Comparison of ENCODE assay signal across 1 cellular context in the genomic region with DNA sequence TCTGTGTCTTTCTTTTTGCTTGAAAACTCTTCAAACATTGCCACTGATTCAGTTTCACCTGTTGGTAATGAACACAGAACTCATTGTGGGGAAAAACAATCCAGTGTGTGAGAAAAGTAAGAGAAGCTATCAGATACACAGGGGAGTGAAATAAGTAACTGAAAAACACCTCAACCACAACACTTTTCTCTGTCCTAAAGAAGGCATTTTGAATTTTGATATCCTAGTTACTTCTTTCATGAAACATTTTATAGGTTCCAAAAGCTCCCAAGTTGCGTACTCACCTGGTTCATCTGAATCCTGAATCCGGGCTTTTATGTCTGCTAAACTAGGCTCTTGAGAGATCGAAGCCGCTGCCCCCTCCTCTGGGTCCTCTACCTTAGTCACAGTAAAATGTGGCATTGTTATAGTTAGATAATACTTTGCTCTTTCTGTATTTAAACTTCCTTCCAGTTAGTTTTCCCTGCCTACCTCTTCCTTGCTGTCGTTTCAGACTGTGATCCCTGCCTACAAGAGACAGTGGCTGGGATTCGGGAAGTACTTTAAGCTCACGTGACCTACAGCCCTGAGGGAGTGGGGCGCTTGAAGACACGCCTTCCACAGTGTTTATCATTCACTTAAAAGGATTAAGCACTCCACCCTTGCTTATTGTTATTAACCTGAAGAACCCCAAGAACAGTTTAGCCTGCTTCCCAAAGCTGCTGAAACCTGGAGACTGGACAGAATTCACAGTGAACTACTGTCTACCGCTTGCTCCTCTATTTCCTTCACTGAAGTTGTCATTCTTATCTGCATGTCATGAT.
TF ChIP-seq lines count a peak whose summit lies in the region.

No MANE protein-coding gene starts in this region.

TF ChIP-seq in K562, 482 proteins besides CTCF, POLR2A, EP300 and RAD21 (continued from another document):
- TF ChIP-seq ZNF24 (IDR thresholded peaks at IDR 0.05) (no peak), ZNF695 (CRISPR knock-in tag; IDR thresholded peaks at IDR 0.05) (no peak), NR2C2 (CRISPR knock-in tag; IDR thresholded peaks at IDR 0.05) (no peak), NR2C2 (tag; IDR thresholded peaks at IDR 0.05) (peak; percentile 46; the same call in 1 of the 2 replicates), ZNF175 (CRISPR knock-in tag; IDR thresholded peaks at IDR 0.05; ENCODE audit: low read depth) (no peak), L3MBTL2 (IDR thresholded peaks at IDR 0.05) (peak; percentile 58; the same call in 1 of the 2 replicates), SMARCA4 (IDR thresholded peaks at IDR 0.05) (peak; percentile 49; the same call in 1 of the 2 replicates), MTA3 (IDR thresholded peaks at IDR 0.05; ENCODE audit: borderline replicate concordance) (0 out of 2 replicates have a peak, but pooled peaks have one; percentile 41), ZSCAN29 (IDR thresholded peaks at IDR 0.05) (peak; percentile 31; the same call in 1 of the 2 replicates), MEIS2 (IDR thresholded peaks at IDR 0.05; ENCODE audit: partially characterized antibody) (peak; percentile 69), RUNX1 (IDR thresholded peaks at IDR 0.05; ENCODE audit: low read depth) (no peak), MIER1 (IDR thresholded peaks at IDR 0.05; ENCODE audit: low read depth) (no peak), THRB (CRISPR knock-in tag; conservative IDR thresholded peaks at IDR 0.05) (no peak), ZNF165 (CRISPR knock-in tag; IDR thresholded peaks at IDR 0.05; ENCODE audit: borderline replicate concordance) (no peak), MBD2 (IDR thresholded peaks at IDR 0.05; ENCODE audit: borderline replicate concordance, low read depth) (no peak), CREB3 (tag; conservative IDR thresholded peaks at IDR 0.05; ENCODE audit: low read depth) (no peak), ZNF75A (CRISPR knock-in tag; IDR thresholded peaks at IDR 0.05) (no peak), GATA2 (CRISPR knock-in tag; IDR thresholded peaks at IDR 0.05) (0 out of 2 replicates have a peak, but pooled peaks have one; percentile 32), SIN3A (IDR thresholded peaks at IDR 0.05; ENCODE audit: borderline replicate concordance in 2 of 2, control insufficient read depth in 1 of 2, low read depth in 2 of 2, low read length in 2 of 2) (peak in 1 of 2 experiments; percentile 29; a peak in 1 of 4 replicates), ARID1B (IDR thresholded peaks at IDR 0.05) (peak; percentile 31; the same call in 1 of the 2 replicates), SOX6 (IDR thresholded peaks at IDR 0.05) (peak; percentile 75), HDGF (IDR thresholded peaks at IDR 0.05) (no peak), ZBTB11 (CRISPR knock-in tag; IDR thresholded peaks at IDR 0.05) (peak in 1 of 3 experiments; percentile 10; a peak in 1 of 6 replicates), EP400 (IDR thresholded peaks at IDR 0.05) (peak; percentile 47), PURB (CRISPR knock-in tag; IDR thresholded peaks at IDR 0.05; ENCODE audit: low read depth) (no peak), NR2C1 (IDR thresholded peaks at IDR 0.05) (peak; percentile 61; the same call in 1 of the 2 replicates), NR2C1 (tag; IDR thresholded peaks at IDR 0.05) (peak; percentile 28; the same call in 1 of the 2 replicates), SAFB2 (IDR thresholded peaks at IDR 0.05; ENCODE audit: borderline replicate concordance, low read depth, low read length, severe bottlenecking) (no peak), ZNF232 (CRISPR knock-in tag; IDR thresholded peaks at IDR 0.05) (no peak), FOXJ2 (tag; IDR thresholded peaks at IDR 0.05) (peak; percentile 37; the same call in 1 of the 2 replicates), TSC22D4 (tag; IDR thresholded peaks at IDR 0.05) (no peak), ARHGAP35 (IDR thresholded peaks at IDR 0.05; ENCODE audit: partially characterized antibody) (no peak), HDAC8 (tag; IDR thresholded peaks at IDR 0.05) (no peak), ZNF431 (CRISPR knock-in tag; IDR thresholded peaks at IDR 0.05) (no peak)
- TF ChIP-seq, protein P1, sequence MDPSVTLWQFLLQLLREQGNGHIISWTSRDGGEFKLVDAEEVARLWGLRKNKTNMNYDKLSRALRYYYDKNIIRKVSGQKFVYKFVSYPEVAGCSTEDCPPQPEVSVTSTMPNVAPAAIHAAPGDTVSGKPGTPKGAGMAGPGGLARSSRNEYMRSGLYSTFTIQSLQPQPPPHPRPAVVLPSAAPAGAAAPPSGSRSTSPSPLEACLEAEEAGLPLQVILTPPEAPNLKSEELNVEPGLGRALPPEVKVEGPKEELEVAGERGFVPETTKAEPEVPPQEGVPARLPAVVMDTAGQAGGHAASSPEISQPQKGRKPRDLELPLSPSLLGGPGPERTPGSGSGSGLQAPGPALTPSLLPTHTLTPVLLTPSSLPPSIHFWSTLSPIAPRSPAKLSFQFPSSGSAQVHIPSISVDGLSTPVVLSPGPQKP (CRISPR knock-in tag; IDR thresholded peaks at IDR 0.05): no peak
- TF ChIP-seq, protein P2, sequence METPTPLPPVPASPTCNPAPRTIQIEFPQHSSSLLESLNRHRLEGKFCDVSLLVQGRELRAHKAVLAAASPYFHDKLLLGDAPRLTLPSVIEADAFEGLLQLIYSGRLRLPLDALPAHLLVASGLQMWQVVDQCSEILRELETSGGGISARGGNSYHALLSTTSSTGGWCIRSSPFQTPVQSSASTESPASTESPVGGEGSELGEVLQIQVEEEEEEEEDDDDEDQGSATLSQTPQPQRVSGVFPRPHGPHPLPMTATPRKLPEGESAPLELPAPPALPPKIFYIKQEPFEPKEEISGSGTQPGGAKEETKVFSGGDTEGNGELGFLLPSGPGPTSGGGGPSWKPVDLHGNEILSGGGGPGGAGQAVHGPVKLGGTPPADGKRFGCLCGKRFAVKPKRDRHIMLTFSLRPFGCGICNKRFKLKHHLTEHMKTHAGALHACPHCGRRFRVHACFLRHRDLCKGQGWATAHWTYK (CRISPR knock-in tag; IDR thresholded peaks at IDR 0.05): no peak
- TF ChIP-seq, protein P3, sequence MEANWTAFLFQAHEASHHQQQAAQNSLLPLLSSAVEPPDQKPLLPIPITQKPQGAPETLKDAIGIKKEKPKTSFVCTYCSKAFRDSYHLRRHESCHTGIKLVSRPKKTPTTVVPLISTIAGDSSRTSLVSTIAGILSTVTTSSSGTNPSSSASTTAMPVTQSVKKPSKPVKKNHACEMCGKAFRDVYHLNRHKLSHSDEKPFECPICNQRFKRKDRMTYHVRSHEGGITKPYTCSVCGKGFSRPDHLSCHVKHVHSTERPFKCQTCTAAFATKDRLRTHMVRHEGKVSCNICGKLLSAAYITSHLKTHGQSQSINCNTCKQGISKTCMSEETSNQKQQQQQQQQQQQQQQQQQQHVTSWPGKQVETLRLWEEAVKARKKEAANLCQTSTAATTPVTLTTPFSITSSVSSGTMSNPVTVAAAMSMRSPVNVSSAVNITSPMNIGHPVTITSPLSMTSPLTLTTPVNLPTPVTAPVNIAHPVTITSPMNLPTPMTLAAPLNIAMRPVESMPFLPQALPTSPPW (CRISPR knock-in tag; IDR thresholded peaks at IDR 0.05): peak; percentile 49; the same call in 1 of the 2 replicates
- TF ChIP-seq, protein P4, sequence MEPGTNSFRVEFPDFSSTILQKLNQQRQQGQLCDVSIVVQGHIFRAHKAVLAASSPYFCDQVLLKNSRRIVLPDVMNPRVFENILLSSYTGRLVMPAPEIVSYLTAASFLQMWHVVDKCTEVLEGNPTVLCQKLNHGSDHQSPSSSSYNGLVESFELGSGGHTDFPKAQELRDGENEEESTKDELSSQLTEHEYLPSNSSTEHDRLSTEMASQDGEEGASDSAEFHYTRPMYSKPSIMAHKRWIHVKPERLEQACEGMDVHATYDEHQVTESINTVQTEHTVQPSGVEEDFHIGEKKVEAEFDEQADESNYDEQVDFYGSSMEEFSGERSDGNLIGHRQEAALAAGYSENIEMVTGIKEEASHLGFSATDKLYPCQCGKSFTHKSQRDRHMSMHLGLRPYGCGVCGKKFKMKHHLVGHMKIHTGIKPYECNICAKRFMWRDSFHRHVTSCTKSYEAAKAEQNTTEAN (CRISPR knock-in tag; IDR thresholded peaks at IDR 0.05): no peak
- TF ChIP-seq, protein P5, sequence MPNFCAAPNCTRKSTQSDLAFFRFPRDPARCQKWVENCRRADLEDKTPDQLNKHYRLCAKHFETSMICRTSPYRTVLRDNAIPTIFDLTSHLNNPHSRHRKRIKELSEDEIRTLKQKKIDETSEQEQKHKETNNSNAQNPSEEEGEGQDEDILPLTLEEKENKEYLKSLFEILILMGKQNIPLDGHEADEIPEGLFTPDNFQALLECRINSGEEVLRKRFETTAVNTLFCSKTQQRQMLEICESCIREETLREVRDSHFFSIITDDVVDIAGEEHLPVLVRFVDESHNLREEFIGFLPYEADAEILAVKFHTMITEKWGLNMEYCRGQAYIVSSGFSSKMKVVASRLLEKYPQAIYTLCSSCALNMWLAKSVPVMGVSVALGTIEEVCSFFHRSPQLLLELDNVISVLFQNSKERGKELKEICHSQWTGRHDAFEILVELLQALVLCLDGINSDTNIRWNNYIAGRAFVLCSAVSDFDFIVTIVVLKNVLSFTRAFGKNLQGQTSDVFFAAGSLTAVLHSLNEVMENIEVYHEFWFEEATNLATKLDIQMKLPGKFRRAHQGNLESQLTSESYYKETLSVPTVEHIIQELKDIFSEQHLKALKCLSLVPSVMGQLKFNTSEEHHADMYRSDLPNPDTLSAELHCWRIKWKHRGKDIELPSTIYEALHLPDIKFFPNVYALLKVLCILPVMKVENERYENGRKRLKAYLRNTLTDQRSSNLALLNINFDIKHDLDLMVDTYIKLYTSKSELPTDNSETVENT (CRISPR knock-in tag; IDR thresholded peaks at IDR 0.05): no peak
- TF ChIP-seq, protein P6, sequence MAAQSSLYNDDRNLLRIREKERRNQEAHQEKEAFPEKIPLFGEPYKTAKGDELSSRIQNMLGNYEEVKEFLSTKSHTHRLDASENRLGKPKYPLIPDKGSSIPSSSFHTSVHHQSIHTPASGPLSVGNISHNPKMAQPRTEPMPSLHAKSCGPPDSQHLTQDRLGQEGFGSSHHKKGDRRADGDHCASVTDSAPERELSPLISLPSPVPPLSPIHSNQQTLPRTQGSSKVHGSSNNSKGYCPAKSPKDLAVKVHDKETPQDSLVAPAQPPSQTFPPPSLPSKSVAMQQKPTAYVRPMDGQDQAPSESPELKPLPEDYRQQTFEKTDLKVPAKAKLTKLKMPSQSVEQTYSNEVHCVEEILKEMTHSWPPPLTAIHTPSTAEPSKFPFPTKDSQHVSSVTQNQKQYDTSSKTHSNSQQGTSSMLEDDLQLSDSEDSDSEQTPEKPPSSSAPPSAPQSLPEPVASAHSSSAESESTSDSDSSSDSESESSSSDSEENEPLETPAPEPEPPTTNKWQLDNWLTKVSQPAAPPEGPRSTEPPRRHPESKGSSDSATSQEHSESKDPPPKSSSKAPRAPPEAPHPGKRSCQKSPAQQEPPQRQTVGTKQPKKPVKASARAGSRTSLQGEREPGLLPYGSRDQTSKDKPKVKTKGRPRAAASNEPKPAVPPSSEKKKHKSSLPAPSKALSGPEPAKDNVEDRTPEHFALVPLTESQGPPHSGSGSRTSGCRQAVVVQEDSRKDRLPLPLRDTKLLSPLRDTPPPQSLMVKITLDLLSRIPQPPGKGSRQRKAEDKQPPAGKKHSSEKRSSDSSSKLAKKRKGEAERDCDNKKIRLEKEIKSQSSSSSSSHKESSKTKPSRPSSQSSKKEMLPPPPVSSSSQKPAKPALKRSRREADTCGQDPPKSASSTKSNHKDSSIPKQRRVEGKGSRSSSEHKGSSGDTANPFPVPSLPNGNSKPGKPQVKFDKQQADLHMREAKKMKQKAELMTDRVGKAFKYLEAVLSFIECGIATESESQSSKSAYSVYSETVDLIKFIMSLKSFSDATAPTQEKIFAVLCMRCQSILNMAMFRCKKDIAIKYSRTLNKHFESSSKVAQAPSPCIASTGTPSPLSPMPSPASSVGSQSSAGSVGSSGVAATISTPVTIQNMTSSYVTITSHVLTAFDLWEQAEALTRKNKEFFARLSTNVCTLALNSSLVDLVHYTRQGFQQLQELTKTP (IDR thresholded peaks at IDR 0.05; ENCODE audit: low read depth in 1 of 2, partially characterized antibody in 2 of 2): peak in 1 of 2 experiments; percentile 48
TF ChIP-seq in K562: peak in this region for 54.
